Comparison of ENCODE assay signal across 8 cellular contexts in genomic region chr22:19478466-19479357, GRCh38. TPM values are rescaled to one million over a fixed set of nuclear protein-coding genes. Genes with fewer than 3 reads are reported as not detected.
A peak's percentile ranks its signal among the peaks of the same experiment; 100 is the strongest.
DNase-seq lines count a peak whose midpoint lies in the region; ATAC-seq, FAIRE-seq and TF ChIP-seq lines count a peak whose summit lies in the region.

A gene with protein sequence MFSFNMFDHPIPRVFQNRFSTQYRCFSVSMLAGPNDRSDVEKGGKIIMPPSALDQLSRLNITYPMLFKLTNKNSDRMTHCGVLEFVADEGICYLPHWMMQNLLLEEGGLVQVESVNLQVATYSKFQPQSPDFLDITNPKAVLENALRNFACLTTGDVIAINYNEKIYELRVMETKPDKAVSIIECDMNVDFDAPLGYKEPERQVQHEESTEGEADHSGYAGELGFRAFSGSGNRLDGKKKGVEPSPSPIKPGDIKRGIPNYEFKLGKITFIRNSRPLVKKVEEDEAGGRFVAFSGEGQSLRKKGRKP (minus strand): TSS chr22:19479193. CDS start chr22:19479085, 108 bp downstream.

- FAIRE-seq in bronchial epithelial cell (lab: Jason Lieb, UNC): no peak

- intact Hi-C loops in activated B cell treated with CpG ODN at 0.5 μM for 24 hours (cut with micrococcal nuclease): loop anchor here (1.0 to 5.0 kb wide), 10 partner anchors 31 to 356 kb away; partner anchors contain the start of genes C22orf39, CLTCL1, DGCR2 and ESS2

- H3K9me3 Mint-ChIP-seq in activated B cell treated with CpG ODN at 0.5 μM for 24 hours: no peaks in the 10 kb centered on the region
- H3K9me3 Mint-ChIP-seq in immature natural killer cell: no peaks in the 10 kb centered on the region

- H3K36me3 ChIP-seq in bronchial epithelial cell (ENCODE audit: control insufficient read depth, insufficient read depth, low read length): peaks cover 7% of the 10 kb centered on the region

- CTCF ChIA-PET in activated B cell treated with CpG ODN at 0.5 μM for 24 hours (lab: Charles Lee): interaction anchor here (1.1 to 3.1 kb wide), 5 partner anchors 151 to 334 kb away, joined by 3 to 21 read pairs (median 16); partner anchors contain the start of genes ESS2 and SLC25A1

- POLR2A ChIA-PET in activated B cell treated with CpG ODN at 0.5 μM for 24 hours (lab: Charles Lee): interaction anchor here (0.6 to 2.6 kb wide), 13 partner anchors 12 to 356 kb away, joined by 3 to 18 read pairs (median 5); partner anchors contain the start of genes C22orf39, DGCR2, ESS2 and HIRA

- no peaks in the 10 kb centered on the region for H3K27me3 Mint-ChIP-seq in activated B cell treated with CpG ODN at 0.5 μM for 24 hours
- peaks cover 6 to 8% (median 7%) of the 10 kb centered on the region in 3 donors for H3K27me3 Mint-ChIP-seq in immature natural killer cell (ENCODE audit: low read depth in 3 of 3)

- DNase-seq in NCI-H1436 (lab: John Stamatoyannopoulos, UW) (peak; percentile 56), NCI-H1436 treated with DMSO at 0.1 percent for 48 hours (lab: John Stamatoyannopoulos, UW) (no peak), NCI-H2029 treated with DMSO at 0.1 percent for 48 hours (lab: John Stamatoyannopoulos, UW) (peak; percentile 76), activated B cell treated with CpG ODN at 0.5 μM for 24 hours (peak; percentile 74), bronchial epithelial cell (ENCODE audit: low read depth) (no peak), immature natural killer cell (peak; percentile 83 to 87 (median 87))
- DNase-seq in stimulated activated CD4-positive, alpha-beta T cell treated with anti-CD3 and anti-CD28 coated beads, Interleukin-12 subunit alpha, Interleukin-12 subunit beta, amount 100 ng/mL, for 4 hours: peak; percentile 73

- H3K36me3 Mint-ChIP-seq in activated B cell treated with CpG ODN at 0.5 μM for 24 hours (ENCODE audit: low read depth) (peaks cover 21% of the 10 kb centered on the region), immature natural killer cell (peaks cover 0 to 5% (median 0%) of the 10 kb centered on the region in 3 donors)

- H3K27ac Mint-ChIP-seq in activated B cell treated with CpG ODN at 0.5 μM for 24 hours (peak within 1 kb of the TSS; percentile 98), immature natural killer cell (peak within 1 kb of the TSS; percentile 98 to 100 (median 99))

- no peaks in the 10 kb centered on the region for H3K27me3 ChIP-seq in bronchial epithelial cell (ENCODE audit: control insufficient read depth, insufficient read depth, low read length)

- ATAC-seq in HG02852 (IDR thresholded peaks at IDR 0.05; ENCODE audit: unreplicated experiment) (peak; percentile 63), activated B cell treated with CpG ODN at 0.5 μM for 24 hours (ENCODE audit: low read depth) (peak; percentile 43)

- peak within 1 kb of the TSS; percentile 73 for H3K4me3 ChIP-seq in bronchial epithelial cell (ENCODE audit: low read depth, low read length)

- H3K4me1 Mint-ChIP-seq in activated B cell treated with CpG ODN at 0.5 μM for 24 hours (peaks cover 26% of the 10 kb centered on the region), immature natural killer cell (peaks cover 29 to 43% of the 10 kb centered on the region in 2 donors)

- H3K4me3 Mint-ChIP-seq in activated B cell treated with CpG ODN at 0.5 μM for 24 hours (peak within 1 kb of the TSS; percentile 93), immature natural killer cell (peak within 1 kb of the TSS; percentile 90 to 96 (median 92))

- no peak for TF ChIP-seq CTCF in activated B cell treated with CpG ODN at 0.5 μM for 24 hours (IDR thresholded peaks at IDR 0.05)
- no peak for TF ChIP-seq CTCF in bronchial epithelial cell (IDR thresholded peaks at IDR 0.05; ENCODE audit: insufficient read depth, low read length, severe bottlenecking)

RNA-seq across cellular contexts. Expression of the gene that starts here (rescaled TPM):
- total RNA-seq in activated B cell treated with CpG ODN at 0.5 μM for 24 hours (54.4 and 65.3 TPM in 2 replicates), bronchial epithelial cell (66.9 and 77.8 TPM in 2 replicates)
- polyA plus RNA-seq in immature natural killer cell: 100 to 1,000 TPM; 106 to 176 (median 142) TPM

Comparison
In these comparisons a context has a peak if more than half of its experiments do, and no peak if none do; other contexts are left out.
1. DNase-seq: peak in NCI-H1436 (single experiment), NCI-H2029 treated with DMSO at 0.1 percent for 48 hours (single experiment), activated B cell treated with CpG ODN at 0.5 μM for 24 hours (single experiment), immature natural killer cell (3 of 3) and stimulated activated CD4-positive, alpha-beta T cell treated with anti-CD3 and anti-CD28 coated beads, Interleukin-12 subunit alpha, Interleukin-12 subunit beta, amount 100 ng/mL, for 4 hours (single experiment); none in NCI-H1436 treated with DMSO at 0.1 percent for 48 hours (single experiment) and bronchial epithelial cell (single experiment).